Comparison of ENCODE assay signal across 8 cellular contexts in the genomic region with DNA sequence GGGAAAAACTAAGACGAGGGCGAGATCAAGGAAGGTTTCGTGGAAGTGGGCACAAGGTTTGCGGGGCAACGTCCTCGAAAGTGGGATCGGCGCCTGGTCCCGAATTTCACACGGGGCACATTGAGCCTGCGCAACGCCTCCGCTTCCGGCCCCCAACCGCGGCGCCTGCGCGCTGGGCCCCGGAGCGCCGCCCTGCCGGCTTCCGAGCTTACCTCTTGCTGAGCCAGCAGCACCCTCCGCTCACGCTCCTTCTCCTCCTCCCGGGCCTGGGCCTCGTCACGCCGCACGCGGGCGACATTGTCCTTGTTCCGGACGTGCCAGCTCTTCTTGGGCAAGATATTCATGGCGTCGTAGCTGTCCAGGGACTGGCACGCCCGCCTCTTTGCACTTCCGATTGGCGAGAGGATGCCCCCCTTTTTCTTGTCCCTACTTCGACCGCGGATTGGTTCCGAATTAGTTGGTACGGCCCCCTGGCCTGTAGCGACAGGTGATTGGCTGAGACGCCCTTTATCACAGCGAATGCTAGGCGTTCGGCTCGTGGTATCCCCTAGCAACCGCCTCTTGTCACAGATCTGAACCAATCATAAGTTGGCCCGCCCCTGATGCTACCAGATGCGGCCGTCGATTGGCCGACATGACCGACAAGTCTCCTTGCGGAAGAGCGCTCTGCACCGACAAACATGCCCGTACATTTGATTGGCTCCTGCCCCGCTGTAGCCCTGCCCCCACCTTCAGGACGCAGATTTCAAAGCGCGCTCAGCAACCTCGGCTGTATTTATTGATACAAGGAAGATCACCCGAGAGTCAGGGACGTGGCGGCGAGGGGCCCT. TPM values are rescaled to one million over a fixed set of nuclear protein-coding genes. Genes with fewer than 3 reads are reported as not detected.
A peak's percentile ranks its signal among the peaks of the same experiment; 100 is the strongest.
DNase-seq lines count a peak whose midpoint lies in the region; ATAC-seq and TF ChIP-seq lines count a peak whose summit lies in the region.

TSS of gene LENG1 (minus strand) at position 370 of the 830 bp plus-strand sequence. CDS start at position 344, 26 bp downstream.

- peak within 1 kb of the TSS; percentile 92 for H3K9ac ChIP-seq in muscle layer of colon (ENCODE audit: low read length)

- peak; percentile 53; the same call in 1 of the 2 replicates for TF ChIP-seq CTCF in PC-9 (conservative IDR thresholded peaks at IDR 0.05)

- H3K9me2 ChIP-seq in PC-9 (ENCODE audit: insufficient read depth): no peaks in the 10 kb centered on the region

- H3K4me3 ChIP-seq in PC-9 (peak within 1 kb of the TSS; percentile 82), muscle layer of colon (ENCODE audit: low read depth in 1 of 2, low read length in 2 of 2) (peak within 1 kb of the TSS; percentile 89 to 96)

- peaks cover 58% of the 10 kb centered on the region for H3F3A ChIP-seq in PC-9 (ENCODE audit: insufficient read depth, low read depth)

- no peaks in the 10 kb centered on the region for H3K27me3 ChIP-seq in PC-9 (ENCODE audit: insufficient read depth, low read depth)
- peaks cover 0 to 3% of the 10 kb centered on the region in 2 donors for H3K27me3 ChIP-seq in muscle layer of colon (ENCODE audit: control insufficient read depth in 1 of 2, insufficient read depth in 2 of 2, low read length in 2 of 2)

- ATAC-seq in GM21717 (IDR thresholded peaks at IDR 0.05; ENCODE audit: unreplicated experiment) (peak; percentile 79), esophagus mucosa (peak; percentile 92)

- H3K79me2 ChIP-seq in PC-9 (ENCODE audit: low read depth): peaks cover 14% of the 10 kb centered on the region

- in situ Hi-C loops in KBM-7 (cut with MboI; ENCODE audit: low pct_unique_long_range_greater_than_20kb, low sequenced_read_pairs): no loop called here

- DNase-seq in DMS53 treated with DMSO at 0.1 percent for 48 hours (lab: John Stamatoyannopoulos, UW; ENCODE audit: unreplicated experiment): peak; percentile 99
- peak; percentile 100 for DNase-seq in KBM-7
- DNase-seq in PC-9: peak; percentile 100
- peak; percentile 96 to 97 for DNase-seq in activated T-cell treated with anti-CD3 and anti-CD28 coated beads, Interleukin-2, amount 50 U/mL, for 48 hours
- peak; percentile 95 for DNase-seq in stimulated activated CD8-positive, alpha-beta memory T cell treated with anti-CD3 and anti-CD28 coated beads, Interleukin-7, amount 100 ng/mL, for 24 hours (ENCODE audit: low read depth)

- no peaks in the 10 kb centered on the region for H3K9me3 ChIP-seq in PC-9 (ENCODE audit: insufficient read depth, low read depth)
- no peaks in the 10 kb centered on the region for H3K9me3 ChIP-seq in muscle layer of colon (ENCODE audit: low read length)

- POLR2A ChIA-PET in PC-9 (lab: Charles Lee; ENCODE audit: unreplicated experiment): interaction anchor here (0.5 to 2.2 kb wide), 8 partner anchors 12 to 291 kb away, joined by 4 to 28 read pairs (median 6); partner anchors contain the start of genes CNOT3, PRPF31 and TFPT

- H3K27ac ChIP-seq in PC-9: peak within 1 kb of the TSS; percentile 57
- peak within 1 kb of the TSS; percentile 93 for H3K27ac ChIP-seq in muscle layer of colon (ENCODE audit: low read depth, low read length)

- peaks cover 12% of the 10 kb centered on the region for H4K20me1 ChIP-seq in PC-9 (ENCODE audit: insufficient read depth)

- BruUV-seq in PC-9 (replicated peaks; lab: Mats Ljungman, UMichigan): no TSS peak

- H3K4me2 ChIP-seq in PC-9: peak within 1 kb of the TSS; percentile 91

- intact Hi-C loops in PC-9 (cut with micrococcal nuclease; ENCODE audit: unreplicated experiment): loop anchor here (1.0 to 10.0 kb wide), 4 partner anchors 22 to 305 kb away; partner anchors contain the start of genes CNOT3, LENG9 and MYADM

- CTCF ChIA-PET in PC-9 (lab: Charles Lee): no interaction called here

- H3K36me3 ChIP-seq in PC-9 (ENCODE audit: low read depth) (0 out of 2 replicates have a peak, but pooled peaks cover 3% of the 10 kb centered on the region), muscle layer of colon (ENCODE audit: insufficient read depth, low read length) (peaks cover 36% of the 10 kb centered on the region)

- peaks cover 33% of the 10 kb centered on the region for H3K4me1 ChIP-seq in PC-9 (replicated peaks; ENCODE audit: insufficient read depth)
- peaks cover 33% of the 10 kb centered on the region for H3K4me1 ChIP-seq in muscle layer of colon (ENCODE audit: insufficient read depth, low read length)

- H2AFZ ChIP-seq in PC-9: peak within 1 kb of the TSS; percentile 76

RNA-seq across cellular contexts. Expression of gene LENG1, which starts in this region (rescaled TPM):
- total RNA-seq in PC-9 (2021): 5.0 and 6.7 TPM in 2 replicates
- 3.7 TPM for total RNA-seq in esophagus mucosa

Comparison
In these comparisons a context has a peak if more than half of its experiments do, and no peak if none do; other contexts are left out.
1. Peak in every context shown above with its lines: DNase-seq, ATAC-seq, H3K4me3 ChIP-seq and H3K27ac ChIP-seq.